19 cellular contexts compared by ENCODE assay signal in the genomic region with DNA sequence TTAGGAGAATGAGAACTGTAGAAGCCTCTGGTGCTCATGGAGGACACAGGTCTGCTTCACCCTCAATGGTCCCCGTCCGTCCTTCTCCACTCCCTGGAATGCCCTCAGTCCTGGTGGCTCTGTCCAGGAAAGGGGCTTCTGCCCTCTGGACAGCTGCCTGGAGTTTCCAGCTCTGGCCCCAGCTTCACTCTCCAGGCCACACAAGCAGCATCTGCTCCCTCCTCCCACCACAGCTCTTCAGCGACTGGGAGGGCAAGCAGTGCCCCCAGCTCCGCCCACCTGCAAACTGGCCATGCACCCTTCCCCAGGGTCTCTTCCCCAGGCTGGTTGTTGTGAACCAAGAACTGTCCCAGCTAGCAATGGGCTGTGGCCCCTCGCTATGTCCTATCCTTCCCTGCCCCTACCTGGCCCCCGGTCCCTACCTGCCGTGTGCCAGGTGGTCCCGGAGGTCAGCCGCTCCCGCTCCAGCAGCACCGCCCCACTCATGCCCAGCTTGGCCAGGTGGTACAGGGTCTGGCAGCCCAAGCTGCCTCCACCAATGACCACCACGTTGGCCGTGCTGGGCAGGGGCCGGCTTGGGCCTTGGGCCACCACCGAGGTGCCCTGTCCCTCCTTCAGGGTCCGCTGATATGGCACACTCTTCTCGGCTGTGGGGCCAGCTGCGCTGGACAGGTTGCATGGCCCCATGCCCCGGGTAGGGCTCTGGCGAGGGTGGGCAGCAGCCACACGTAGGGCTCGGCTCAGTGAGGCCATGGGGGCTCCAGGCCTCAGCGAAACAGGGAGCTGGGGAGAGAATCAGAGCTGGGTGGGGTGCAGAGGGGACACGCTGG. TPM values are rescaled to one million over a fixed set of nuclear protein-coding genes. Genes with fewer than 3 reads are reported as not detected.
DNase-seq lines count a peak whose midpoint lies in the region; TF ChIP-seq lines count a peak whose summit lies in the region.
"Had no signal": no experiment of that assay in that cellular context is flagged by ENCODE, and none has a peak within 500 bp of the region (broad histone marks: within the 10 kb centered on the region; RNA-seq: fewer than 3 reads in every experiment).

No MANE protein-coding gene starts in this region.

- peaks cover 32% of the 10 kb centered on the region for H3K4me1 Mint-ChIP-seq in nephron progenitor cell

- no peak for TF ChIP-seq POLR2A in sigmoid colon (IDR thresholded peaks at IDR 0.05)

- H4K20me1 ChIP-seq in BLaER1 treated with 17β-estradiol and CSF1 and Interleukin-3, amounts not matched to agents 10 nM and 100 nM, result peaks cover 0 to 31% (median 19%) of the 10 kb centered on the region in 11 experiments; a peak in 13 of 22 replicates

- no peak overlapping the region for H3K9ac ChIP-seq in BLaER1 treated with 17β-estradiol and CSF1 and Interleukin-3, amounts not matched to agents 10 nM and 100 nM

- DNase-seq in H7 (peak; percentile 71), islet precursor cell (peak; percentile 53), sigmoid colon (peak; percentile 58), NCI-H1048 (lab: John Stamatoyannopoulos, UW) (no peak), nephron progenitor cell (no peak)
- no peak for DNase-seq in stimulated activated CD4-positive, alpha-beta T cell treated with anti-CD3 and anti-CD28 coated beads, Interleukin-4, amount 100 ng/mL, for 24 hours
- DNase-seq: activated gamma-delta T cell treated with Interleukin-2 at 50 U/mL for 16 hours; amygdala; CD8-positive, alpha-beta memory T cell; DND-41; heart right ventricle; MV-4-11; NCI-H1694; NCI-H69; substantia nigra; T-helper 9 cell; uterus had no signal

- 79 to 86% methylated on average over 24 of the region's 24 CpGs for WGBS in sigmoid colon, 2 donors

- H3K27me3 ChIP-seq in BLaER1 treated with 17β-estradiol and CSF1 and Interleukin-3, amounts not matched to agents 10 nM and 100 nM, result peaks cover 0 to 12% (median 0%) of the 10 kb centered on the region in 11 experiments; a peak in 3 of 22 replicates
- H3K27me3 ChIP-seq in H7 (ENCODE audit: control insufficient read depth, insufficient read depth, low read length) (no peaks in the 10 kb centered on the region), sigmoid colon (no peaks in the 10 kb centered on the region)
- H3K27me3 ChIP-seq: uterus had no signal

- H3K4me1 ChIP-seq in BLaER1 treated with 17β-estradiol and CSF1 and Interleukin-3, amounts not matched to agents 10 nM and 100 nM, result peaks cover 40 to 66% (median 55%) of the 10 kb centered on the region in 10 experiments
- H3K4me1 ChIP-seq in sigmoid colon, result peaks cover 0 to 16% (median 15%) of the 10 kb centered on the region in 4 donors
- H3K4me1 ChIP-seq: uterus had no signal

- no peak overlapping the region for H3K4me3 Mint-ChIP-seq in nephron progenitor cell
- H3K4me3 Mint-ChIP-seq: dendritic cell treated with granulocyte-macrophage colony-stimulating factor and Interleukin-4, amounts not matched to agents 40 ng/mL and 50 ng/mL, for 4 days had no signal

- H3K27me3 Mint-ChIP-seq in nephron progenitor cell (ENCODE audit: low read depth, poor library complexity), result peaks cover 17% of the 10 kb centered on the region

- H3K4me3 ChIP-seq in BLaER1 treated with 17β-estradiol and CSF1 and Interleukin-3, amounts not matched to agents 10 nM and 100 nM, result no peak overlapping the region
- H3K4me3 ChIP-seq in H7 (ENCODE audit: insufficient read depth, low read depth, low read length) (no peak overlapping the region), sigmoid colon (no peak overlapping the region)
- H3K4me3 ChIP-seq: heart right ventricle, uterus had no signal

- 0 out of 22 replicates have a peak, but pooled peaks cover 0 to 3% (median 0%) of the 10 kb centered on the region in 11 experiments for H3K9me3 ChIP-seq in BLaER1 treated with 17β-estradiol and CSF1 and Interleukin-3, amounts not matched to agents 10 nM and 100 nM (replicated peaks in 1 of 11)
- H3K9me3 ChIP-seq in sigmoid colon, result no peaks in the 10 kb centered on the region
- H3K9me3 ChIP-seq: heart right ventricle, uterus had no signal

- H3K9me3 Mint-ChIP-seq in nephron progenitor cell, result no peaks in the 10 kb centered on the region
- H3K9me3 Mint-ChIP-seq: CD8-positive, alpha-beta memory T cell; dendritic cell treated with granulocyte-macrophage colony-stimulating factor and Interleukin-4, amounts not matched to agents 40 ng/mL and 50 ng/mL, for 4 days had no signal

- TF ChIP-seq EP300 in sigmoid colon (IDR thresholded peaks at IDR 0.05), result no peak

- H3K27ac ChIP-seq in BLaER1 treated with 17β-estradiol and CSF1 and Interleukin-3, amounts not matched to agents 10 nM and 100 nM, result no peak overlapping the region
- H3K27ac ChIP-seq in sigmoid colon, result no peak overlapping the region
- H3K27ac ChIP-seq: heart right ventricle, uterus had no signal

- H3K27ac Mint-ChIP-seq in nephron progenitor cell, result no peak overlapping the region
- H3K27ac Mint-ChIP-seq: CD8-positive, alpha-beta memory T cell; dendritic cell treated with granulocyte-macrophage colony-stimulating factor and Interleukin-4, amounts not matched to agents 40 ng/mL and 50 ng/mL, for 4 days had no signal

- H3K36me3 ChIP-seq in BLaER1 treated with 17β-estradiol and CSF1 and Interleukin-3, amounts not matched to agents 10 nM and 100 nM, result no peaks in the 10 kb centered on the region
- no peaks in the 10 kb centered on the region for H3K36me3 ChIP-seq in H7 (replicated peaks; ENCODE audit: control insufficient read depth, insufficient read depth, low read length)
- no peaks in the 10 kb centered on the region for H3K36me3 ChIP-seq in sigmoid colon
- H3K36me3 ChIP-seq: heart right ventricle, uterus had no signal

- peak overlapping the region in 9 of 11 experiments; percentile 87 to 100 (median 96); a peak in 16 of 22 replicates for H3K4me2 ChIP-seq in BLaER1 treated with 17β-estradiol and CSF1 and Interleukin-3, amounts not matched to agents 10 nM and 100 nM

- intact Hi-C loops in sigmoid colon (cut with DNase I), result loop anchor here (10.0 kb wide), 1 partner anchor 319 kb away; a partner anchor contains a TSS

- no peak for TF ChIP-seq CTCF in sigmoid colon (IDR thresholded peaks at IDR 0.05)
- no peak for TF ChIP-seq CTCF in nephron progenitor cell (IDR thresholded peaks at IDR 0.05)

- no peaks in the 10 kb centered on the region for H3K36me3 Mint-ChIP-seq in nephron progenitor cell (ENCODE audit: low read depth)
- H3K36me3 Mint-ChIP-seq: CD8-positive, alpha-beta memory T cell had no signal

RNA-seq across cellular contexts. Expression of a gene that starts 4.5 kb away (rescaled TPM):
- total RNA-seq in H7 (2014; rRNA removed; shearing (Covaris generic)), result 7.3 and 9.9 TPM in 2 replicates
- 1 to 10 TPM in 3 of 4 donors, under 1 TPM in 1; 0.49 to 3.0 (median 2.4) TPM for total RNA-seq in sigmoid colon
- polyA plus RNA-seq in sigmoid colon, result 1 to 10 TPM in 1 of 3 donors, under 1 TPM in 1, not detected in 1; 0.60 to 2.1 TPM

Comparison
In these comparisons a context has a peak if more than half of its experiments do, and no peak if none do; other contexts are left out.
1. DNase-seq: peak in H7 (single experiment), islet precursor cell (single experiment) and sigmoid colon (single experiment); none in stimulated activated CD4-positive, alpha-beta T cell treated with anti-CD3 and anti-CD28 coated beads, Interleukin-4, amount 100 ng/mL, for 24 hours (single experiment), NCI-H1048 (single experiment) and nephron progenitor cell (single experiment).